In the genomic region with DNA sequence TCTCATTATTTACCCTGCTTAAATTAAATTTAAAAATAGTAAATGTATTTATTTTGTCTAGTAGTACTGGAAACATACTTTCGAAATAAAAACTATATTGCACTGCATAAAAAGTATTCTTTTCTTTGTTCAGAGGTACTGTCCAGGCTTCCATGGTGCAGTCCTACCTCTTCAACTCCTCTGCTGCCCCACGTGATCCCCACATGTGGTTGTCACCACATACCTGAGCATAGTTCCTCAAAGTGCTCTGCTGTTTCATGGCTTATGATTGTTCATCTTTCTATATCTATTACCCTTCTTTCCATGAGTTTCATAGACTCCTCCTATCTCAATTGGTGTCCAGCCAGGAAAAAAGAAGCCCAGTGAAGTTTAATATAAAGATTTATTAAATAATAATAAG, we compare ENCODE assay signal across 24 cellular contexts.
A peak's percentile ranks its signal among the peaks of the same experiment; 100 is the strongest.
DNase-seq lines count a peak whose midpoint lies in the region; ATAC-seq and TF ChIP-seq lines count a peak whose summit lies in the region.
"Had no signal": no experiment of that assay in that cellular context is flagged by ENCODE, and none has a peak within 500 bp of the region (broad histone marks: within the 10 kb centered on the region; RNA-seq: fewer than 3 reads in every experiment).

No MANE protein-coding gene starts in this region.

- no peak for DNase-seq in activated T-cell treated with anti-CD3 and anti-CD28 coated beads, Interleukin-2, amount 50 U/mL, for 24 hours
- no peak for DNase-seq in activated T-cell treated with anti-CD3 and anti-CD28 coated beads, Interleukin-2, amount 50 U/mL, for 1 hour
- DNase-seq in CD4-positive, alpha-beta memory T cell = no peak
- DNase-seq in T-cell (peak in 1 of 34 experiments; percentile 20), vagina (ENCODE audit: extremely low spot score in 2 of 2) (no peak), hepatocyte (ENCODE audit: low spot score) (no peak), NCI-H226 (no peak)
- DNase-seq in activated naive CD8-positive, alpha-beta T cell treated with anti-CD3 and anti-CD28 coated beads, Interleukin-2, amount 50 U/mL, for 24 hours = no peak
- DNase-seq: activated CD4-positive, CD25-positive, alpha-beta regulatory T cell treated with anti-CD3 and anti-CD28 coated beads, Interleukin-2, amount 50 U/mL, for 72 hours; Calu3; cerebellar nuclear complex; DMS79 treated with DMSO at 0.1 percent for 48 hours; GF-D8; lower lobe of right lung; NCI-H1694; NCI-H2171; NCI-H524 treated with DMSO at 0.1 percent for 48 hours; Peyer's patch; SHP77 treated with DMSO at 0.1 percent for 48 hours had no signal

- peak overlapping the region; percentile 38 for H3K4me3 Mint-ChIP-seq in activated T-cell treated with anti-CD3 and anti-CD28 coated beads, Interleukin-2, amount 50 U/mL, for 24 hours
- H3K4me3 Mint-ChIP-seq in CD4-positive, alpha-beta memory T cell = peak overlapping the region; percentile 59 to 77 (median 69)
- H3K4me3 Mint-ChIP-seq in T-cell = peak overlapping the region; percentile 57 to 64 (median 62)
- peak overlapping the region; percentile 36 for H3K4me3 Mint-ChIP-seq in activated naive CD8-positive, alpha-beta T cell treated with anti-CD3 and anti-CD28 coated beads, Interleukin-2, amount 50 U/mL, for 24 hours
- H3K4me3 Mint-ChIP-seq: neural crest cell had no signal

- POLR2A ChIA-PET in CD4-positive, alpha-beta memory T cell (lab: Charles Lee; ENCODE audit: partially characterized antibody) = interaction anchor here (1.0 to 5.8 kb wide), 9 partner anchors 12 to 579 kb away, joined by 3 to 43 read pairs (median 5); no protein-coding TSS in a partner anchor
- POLR2A ChIA-PET in T-cell (lab: Charles Lee) = no interaction called here

- no peaks in the 10 kb centered on the region for H3K9me3 ChIP-seq in CD4-positive, alpha-beta memory T cell (ENCODE audit: control insufficient read depth in 1 of 2, low read length in 2 of 2)
- no peaks in the 10 kb centered on the region for H3K9me3 ChIP-seq in vagina
- H3K9me3 ChIP-seq in hepatocyte (ENCODE audit: low read depth) = no peaks in the 10 kb centered on the region
- H3K9me3 ChIP-seq: BLaER1, lower lobe of right lung, Peyer's patch had no signal

- peaks cover 49% of the 10 kb centered on the region for H3K4me1 Mint-ChIP-seq in activated T-cell treated with anti-CD3 and anti-CD28 coated beads, Interleukin-2, amount 50 U/mL, for 24 hours (ENCODE audit: low read depth)
- peaks cover 5 to 11% (median 10%) of the 10 kb centered on the region in 4 donors for H3K4me1 Mint-ChIP-seq in CD4-positive, alpha-beta memory T cell
- peaks cover 5 to 32% (median 14%) of the 10 kb centered on the region in 3 donors for H3K4me1 Mint-ChIP-seq in T-cell
- peaks cover 44% of the 10 kb centered on the region for H3K4me1 Mint-ChIP-seq in activated naive CD8-positive, alpha-beta T cell treated with anti-CD3 and anti-CD28 coated beads, Interleukin-2, amount 50 U/mL, for 24 hours
- H3K4me1 Mint-ChIP-seq: neural crest cell had no signal

- peak in 3 of 4 experiments; percentile 45 to 64 (median 58) for ATAC-seq in T-cell (replicated peaks in 1 of 4)
- no peak for ATAC-seq in activated naive CD8-positive, alpha-beta T cell treated with anti-CD3 and anti-CD28 coated beads, Interleukin-2, amount 50 U/mL, for 24 hours
- ATAC-seq: HepG2, lower lobe of right lung had no signal

- H3K27ac Mint-ChIP-seq in activated T-cell treated with anti-CD3 and anti-CD28 coated beads, Interleukin-2, amount 50 U/mL, for 24 hours = peak overlapping the region; percentile 77
- peak overlapping the region in 5 of 7 donors; percentile 59 to 79 (median 73) for H3K27ac Mint-ChIP-seq in CD4-positive, alpha-beta memory T cell
- H3K27ac Mint-ChIP-seq in T-cell = peak overlapping the region; percentile 68 to 76
- H3K27ac Mint-ChIP-seq in activated naive CD8-positive, alpha-beta T cell treated with anti-CD3 and anti-CD28 coated beads, Interleukin-2, amount 50 U/mL, for 24 hours = no peak overlapping the region

- H3K9me3 Mint-ChIP-seq in activated T-cell treated with anti-CD3 and anti-CD28 coated beads, Interleukin-2, amount 50 U/mL, for 24 hours = no peaks in the 10 kb centered on the region
- no peaks in the 10 kb centered on the region for H3K9me3 Mint-ChIP-seq in CD4-positive, alpha-beta memory T cell
- no peaks in the 10 kb centered on the region for H3K9me3 Mint-ChIP-seq in T-cell
- no peaks in the 10 kb centered on the region for H3K9me3 Mint-ChIP-seq in activated naive CD8-positive, alpha-beta T cell treated with anti-CD3 and anti-CD28 coated beads, Interleukin-2, amount 50 U/mL, for 24 hours

- H3K27ac ChIP-seq in CD4-positive, alpha-beta memory T cell (ENCODE audit: low read depth, low read length) = no peak overlapping the region
- H3K27ac ChIP-seq in vagina (no peak overlapping the region), hepatocyte (no peak overlapping the region)
- H3K27ac ChIP-seq: BLaER1, lower lobe of right lung, parathyroid adenoma, Peyer's patch had no signal

- no peak overlapping the region for H3K4me2 ChIP-seq in hepatocyte
- H3K4me2 ChIP-seq: BLaER1, smooth muscle cell had no signal

- no peaks in the 10 kb centered on the region for H3K9me2 ChIP-seq in hepatocyte (replicated peaks; ENCODE audit: insufficient read depth)

- intact Hi-C loops in CD4-positive, alpha-beta memory T cell (cut with micrococcal nuclease) = no loop called here
- intact Hi-C loops in vagina (cut with DNase I) = no loop called here

- no peaks in the 10 kb centered on the region for H4K20me1 ChIP-seq in hepatocyte (ENCODE audit: insufficient read depth, poor library complexity, severe bottlenecking)
- H4K20me1 ChIP-seq: BLaER1 had no signal

- peaks cover 12% of the 10 kb centered on the region for H3K4me1 ChIP-seq in CD4-positive, alpha-beta memory T cell (ENCODE audit: insufficient read depth, low read length)
- no peaks in the 10 kb centered on the region for H3K4me1 ChIP-seq in vagina
- H3K4me1 ChIP-seq in hepatocyte (ENCODE audit: insufficient read depth) = no peaks in the 10 kb centered on the region
- H3K4me1 ChIP-seq: BLaER1, lower lobe of right lung, parathyroid adenoma, Peyer's patch had no signal

- no peak overlapping the region for H3K4me3 ChIP-seq in CD4-positive, alpha-beta memory T cell (ENCODE audit: low read length in 2 of 2)
- no peak overlapping the region for H3K4me3 ChIP-seq in vagina
- no peak overlapping the region for H3K4me3 ChIP-seq in hepatocyte
- H3K4me3 ChIP-seq: BLaER1, lower lobe of right lung, Peyer's patch, smooth muscle cell had no signal

- H3K27me3 Mint-ChIP-seq in activated T-cell treated with anti-CD3 and anti-CD28 coated beads, Interleukin-2, amount 50 U/mL, for 24 hours = no peaks in the 10 kb centered on the region
- H3K27me3 Mint-ChIP-seq in CD4-positive, alpha-beta memory T cell = peaks cover 0 to 2% of the 10 kb centered on the region in 2 donors
- H3K27me3 Mint-ChIP-seq in T-cell = peaks cover 0 to 3% of the 10 kb centered on the region in 2 donors
- H3K27me3 Mint-ChIP-seq in activated naive CD8-positive, alpha-beta T cell treated with anti-CD3 and anti-CD28 coated beads, Interleukin-2, amount 50 U/mL, for 24 hours = no peaks in the 10 kb centered on the region

- 20% methylated on average over 2 of the region's 2 CpGs for WGBS in hepatocyte (ENCODE audit: low lambda C conversion rate, missing lambda C conversion rate)

- H3K79me2 ChIP-seq in hepatocyte = no peaks in the 10 kb centered on the region
- H3K79me2 ChIP-seq: parathyroid adenoma had no signal

- H3K27me3 ChIP-seq in CD4-positive, alpha-beta memory T cell (ENCODE audit: insufficient read depth, low read length) = no peaks in the 10 kb centered on the region
- H3K27me3 ChIP-seq in vagina (no peaks in the 10 kb centered on the region), hepatocyte (peaks cover 5% of the 10 kb centered on the region)
- H3K27me3 ChIP-seq: BLaER1, Peyer's patch had no signal

- no peaks in the 10 kb centered on the region for H3K36me3 Mint-ChIP-seq in activated T-cell treated with anti-CD3 and anti-CD28 coated beads, Interleukin-2, amount 50 U/mL, for 24 hours (ENCODE audit: low read depth)
- no peaks in the 10 kb centered on the region for H3K36me3 Mint-ChIP-seq in CD4-positive, alpha-beta memory T cell
- H3K36me3 Mint-ChIP-seq in T-cell = no peaks in the 10 kb centered on the region
- H3K36me3 Mint-ChIP-seq in activated naive CD8-positive, alpha-beta T cell treated with anti-CD3 and anti-CD28 coated beads, Interleukin-2, amount 50 U/mL, for 24 hours (ENCODE audit: low read depth) = no peaks in the 10 kb centered on the region

- no peaks in the 10 kb centered on the region for H3K36me3 ChIP-seq in CD4-positive, alpha-beta memory T cell (ENCODE audit: insufficient read depth, low read length)
- H3K36me3 ChIP-seq in vagina (no peaks in the 10 kb centered on the region), hepatocyte (replicated peaks; ENCODE audit: insufficient read depth, low read depth) (no peaks in the 10 kb centered on the region)
- H3K36me3 ChIP-seq: BLaER1, lower lobe of right lung, Peyer's patch had no signal

- TF ChIP-seq POLR2A in vagina (IDR thresholded peaks at IDR 0.05) = no peak

- CTCF ChIA-PET in CD4-positive, alpha-beta memory T cell (lab: Charles Lee; ENCODE audit: partially characterized antibody) = interaction anchor here (0.9 to 5.3 kb wide), 7 partner anchors 8 to 579 kb away, joined by 3 to 46 read pairs (median 7); no protein-coding TSS in a partner anchor
- CTCF ChIA-PET in T-cell (lab: Charles Lee) = interaction anchor here (1.1 to 3.1 kb wide), 11 partner anchors 8 to 566 kb away, joined by 3 to 12 read pairs (median 4); no protein-coding TSS in a partner anchor

- H2AFZ ChIP-seq in hepatocyte = no peak overlapping the region
- H2AFZ ChIP-seq: parathyroid adenoma had no signal

- no peak for TF ChIP-seq CTCF in vagina (IDR thresholded peaks at IDR 0.05)
- no peak for TF ChIP-seq CTCF in hepatocyte (IDR thresholded peaks at IDR 0.05; ENCODE audit: poor library complexity)
